Comparison of ENCODE assay signal across 15 cellular contexts in the genomic region with DNA sequence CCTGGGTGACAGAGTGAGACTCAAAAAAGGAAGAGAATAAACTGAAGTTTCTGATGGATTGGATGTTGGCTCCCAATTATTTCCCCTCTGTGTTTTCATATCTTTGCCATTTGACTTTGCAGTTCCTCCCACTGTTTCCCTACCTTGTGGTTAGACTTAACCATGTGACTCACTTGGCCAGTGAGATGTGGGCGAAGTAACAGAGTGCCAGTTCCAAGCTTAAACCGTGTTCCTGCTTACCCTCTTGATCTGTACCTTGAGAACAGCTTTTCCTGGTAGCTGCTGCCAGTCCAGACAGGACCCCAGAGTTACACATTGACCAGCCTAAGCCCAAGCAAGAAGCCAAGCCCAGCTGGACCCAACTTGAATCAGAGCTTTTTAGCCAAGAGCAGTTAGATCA.
DNase-seq lines count a peak whose midpoint lies in the region; ATAC-seq and TF ChIP-seq lines count a peak whose summit lies in the region.
"Had no signal": no experiment of that assay in that cellular context is flagged by ENCODE, and none has a peak within 500 bp of the region (broad histone marks: within the 10 kb centered on the region; RNA-seq: fewer than 3 reads in every experiment).

No MANE protein-coding gene starts in this region.

- no peaks in the 10 kb centered on the region for H3K9me3 ChIP-seq in IMR-90 (ENCODE audit: control insufficient read depth, insufficient read depth, low read length)
- H3K9me3 ChIP-seq in mucosa of descending colon = no peaks in the 10 kb centered on the region

- POLR2A ChIA-PET in IMR-90 (lab: Charles Lee; ENCODE audit: unreplicated experiment) = no interaction called here

- no peak overlapping the region for H3K14ac ChIP-seq in IMR-90 (replicated peaks; ENCODE audit: low read depth, low read length)

- no peak overlapping the region for H4K5ac ChIP-seq in IMR-90 (ENCODE audit: low read depth, low read length)

- no peak overlapping the region for H3K18ac ChIP-seq in IMR-90 (ENCODE audit: low read depth, low read length)

- TF ChIP-seq RAD21 in IMR-90 (IDR thresholded peaks at IDR 0.05; ENCODE audit: low read length) = no peak

- no peak overlapping the region for H3K56ac ChIP-seq in IMR-90 (ENCODE audit: extremely low read depth, insufficient read depth, low read length)

- intact Hi-C loops in IMR-90 (cut with micrococcal nuclease) = no loop called here
- intact Hi-C loops in mucosa of descending colon (cut with DNase I, micrococcal nuclease) = no loop called here

- H2BK120ac ChIP-seq in IMR-90 (ENCODE audit: low read depth, low read length) = no peak overlapping the region

- no peak overlapping the region for H4K8ac ChIP-seq in IMR-90 (ENCODE audit: low read depth in 2 of 2, low read length in 2 of 2)

- no peak for TF ChIP-seq POLR2A in IMR-90 (IDR thresholded peaks at IDR 0.05; ENCODE audit: low read depth, low read length)

- H3K27ac ChIP-seq in IMR-90 (ENCODE audit: insufficient read depth, low read length) = no peak overlapping the region
- H3K27ac ChIP-seq: C4-2B had no signal

- no peak overlapping the region for H2BK5ac ChIP-seq in IMR-90 (ENCODE audit: low read depth, low read length, poor library complexity, severe bottlenecking)

- ATAC-seq in IMR-90 (ENCODE audit: low read depth) (no peak), mucosa of descending colon (no peak)
- ATAC-seq: HepG2, Panc1 had no signal

- H3K4ac ChIP-seq in IMR-90 (ENCODE audit: low read depth, low read length) = no peak overlapping the region

- H2AFZ ChIP-seq in IMR-90 (replicated peaks; ENCODE audit: low read length, poor library complexity) = peak overlapping the region; percentile 69

- H3K79me1 ChIP-seq in IMR-90 (ENCODE audit: low read depth in 1 of 2, low read length in 2 of 2) = no peaks in the 10 kb centered on the region

- no peak overlapping the region; the same call in 2 of the 3 replicates for H2BK15ac ChIP-seq in IMR-90 (ENCODE audit: low read depth, low read length)

- CTCF ChIA-PET in IMR-90 (lab: Yijun Ruan, JAX) = no interaction called here

- no peak overlapping the region for H2BK20ac ChIP-seq in IMR-90 (ENCODE audit: low read depth, low read length)

- TF ChIP-seq CTCF in IMR-90 (conservative IDR thresholded peaks at IDR 0.05; ENCODE audit: low read depth, low read length) = no peak
- TF ChIP-seq CTCF in mucosa of descending colon (IDR thresholded peaks at IDR 0.05) = no peak

- H3K4me1 ChIP-seq in IMR-90 (ENCODE audit: control insufficient read depth, insufficient read depth, low read length) (no peaks in the 10 kb centered on the region), mucosa of descending colon (ENCODE audit: low read depth) (no peaks in the 10 kb centered on the region)

- H4K91ac ChIP-seq in IMR-90 (ENCODE audit: insufficient read depth, low read depth, low read length) = no peak overlapping the region

- H2AK5ac ChIP-seq in IMR-90 (ENCODE audit: low read depth, low read length) = peak overlapping the region; percentile 48; the same call in 1 of the 2 replicates

- no peak overlapping the region for H3K23ac ChIP-seq in IMR-90 (ENCODE audit: low read depth, low read length)

- no peak overlapping the region for H3K9ac ChIP-seq in IMR-90 (ENCODE audit: low read depth, low read length)

- no TSS peak for BruUV-seq in IMR-90 (replicated peaks; lab: Mats Ljungman, UMichigan)

- WGBS in IMR-90 (ENCODE audit: extremely low coverage in 2 of 2, insufficient read length in 1 of 2), 2 experiments = 100% methylated on average over 1 of the region's 2 CpGs; no CpG with 5 or more reads in 1 of the 2 experiments

- H3K4me2 ChIP-seq in IMR-90 (ENCODE audit: low read depth, low read length) = no peak overlapping the region

- no peaks in the 10 kb centered on the region for H3K27me3 ChIP-seq in IMR-90 (ENCODE audit: control insufficient read depth, insufficient read depth, low read length)

- no peak overlapping the region for H2AK9ac ChIP-seq in IMR-90 (replicated peaks; ENCODE audit: low read depth, low read length, poor library complexity)

- no peaks in the 10 kb centered on the region; the same call in 1 of the 2 replicates for H3K9me1 ChIP-seq in IMR-90 (ENCODE audit: insufficient read depth, low read length)

- H4K20me1 ChIP-seq in IMR-90 (ENCODE audit: insufficient read depth, low read length) = no peaks in the 10 kb centered on the region

- no peak overlapping the region for H3K4me3 ChIP-seq in IMR-90 (ENCODE audit: insufficient read depth, low read depth, low read length)
- no peak overlapping the region for H3K4me3 ChIP-seq in mucosa of descending colon

- peak; percentile 76 for DNase-seq in CMK (ENCODE audit: low read depth)
- no peak for DNase-seq in IMR-90
- DNase-seq in UCSD-AML1 (lab: John Stamatoyannopoulos, UW; ENCODE audit: unreplicated experiment) = peak; percentile 10
- DNase-seq in fibroblast of peridontal ligament (ENCODE audit: extremely low read depth) = peak; percentile 8
- no peak for DNase-seq in mucosa of descending colon
- DNase-seq in NCI-H748 (lab: John Stamatoyannopoulos, UW; ENCODE audit: unreplicated experiment) = no peak
- no peak for DNase-seq in effector CD4-positive, alpha-beta T cell
- DNase-seq: DMS 273 treated with DMSO at 0.1 percent for 48 hours, H7, NCI-H1417 treated with DMSO at 0.1 percent for 48 hours, NCI-H1930, NCI-H510A had no signal

- dilution Hi-C loops in IMR-90 (cut with HindIII; ENCODE audit: low sequenced_read_pairs, unreplicated experiment) = no loop called here

- in situ Hi-C loops in IMR-90 (cut with MboI; ENCODE audit: low sequenced_read_pairs) = no loop called here

- H3K36me3 ChIP-seq in IMR-90 (ENCODE audit: control insufficient read depth, insufficient read depth, low read length) = no peaks in the 10 kb centered on the region
- no peaks in the 10 kb centered on the region for H3K36me3 ChIP-seq in mucosa of descending colon (ENCODE audit: low read depth)

TF ChIP-seq in IMR-90, 13 proteins besides CTCF, POLR2A, EP300 and RAD21:
- no peak for TF ChIP-seq CHD1 (IDR thresholded peaks at IDR 0.05; ENCODE audit: low read depth, low read length)
- no peak for TF ChIP-seq CEBPB (IDR thresholded peaks at IDR 0.05; ENCODE audit: low read depth, low read length)
- TF ChIP-seq, protein P1, sequence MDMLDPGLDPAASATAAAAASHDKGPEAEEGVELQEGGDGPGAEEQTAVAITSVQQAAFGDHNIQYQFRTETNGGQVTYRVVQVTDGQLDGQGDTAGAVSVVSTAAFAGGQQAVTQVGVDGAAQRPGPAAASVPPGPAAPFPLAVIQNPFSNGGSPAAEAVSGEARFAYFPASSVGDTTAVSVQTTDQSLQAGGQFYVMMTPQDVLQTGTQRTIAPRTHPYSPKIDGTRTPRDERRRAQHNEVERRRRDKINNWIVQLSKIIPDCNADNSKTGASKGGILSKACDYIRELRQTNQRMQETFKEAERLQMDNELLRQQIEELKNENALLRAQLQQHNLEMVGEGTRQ (IDR thresholded peaks at IDR 0.05; ENCODE audit: low read depth, low read length) = no peak
- no peak for TF ChIP-seq ELK1 (IDR thresholded peaks at IDR 0.05; ENCODE audit: borderline replicate concordance, low read depth, low read length)
- TF ChIP-seq MAFK (IDR thresholded peaks at IDR 0.05; ENCODE audit: low read depth, low read length) = no peak
- TF ChIP-seq MAZ (IDR thresholded peaks at IDR 0.05; ENCODE audit: borderline replicate concordance, low read depth, low read length) = no peak

Comparison
In these comparisons a context has a peak if more than half of its experiments do, and no peak if none do; other contexts are left out.
1. DNase-seq: peak in CMK (single experiment), UCSD-AML1 (single experiment) and fibroblast of peridontal ligament (single experiment); none in IMR-90 (single experiment), mucosa of descending colon (0 of 3), NCI-H748 (single experiment) and effector CD4-positive, alpha-beta T cell (single experiment).